ENCODE assay signal across 33 cellular contexts in the genomic region with DNA sequence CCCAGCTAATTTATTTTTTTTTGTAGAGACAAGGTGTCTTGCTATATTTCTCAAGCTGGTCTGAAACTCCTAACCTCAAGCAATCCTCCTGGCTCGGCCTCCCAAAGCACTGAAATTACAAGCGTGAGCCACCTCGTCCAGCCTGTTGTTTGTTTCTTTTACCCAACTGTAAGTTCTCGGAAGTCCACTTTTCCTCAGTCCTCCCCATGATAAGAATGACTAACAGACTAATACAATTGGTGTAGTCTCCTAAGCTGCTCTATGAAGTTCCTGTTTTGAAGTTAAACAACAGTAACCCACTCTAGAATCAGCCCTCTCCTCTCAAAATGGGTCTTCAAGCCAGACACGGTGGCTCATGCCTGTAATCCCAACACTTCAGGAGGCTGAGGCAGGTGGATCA. TPM values are rescaled to one million over a fixed set of nuclear protein-coding genes. Genes with fewer than 3 reads are reported as not detected.
"Had no signal": no experiment of that assay in that cellular context is flagged by ENCODE, and none has a peak within 500 bp of the region (broad histone marks: within the 10 kb centered on the region; RNA-seq: fewer than 3 reads in every experiment).

No MANE protein-coding gene starts in this region.

- H3K27me3 ChIP-seq: breast epithelium, gastroesophageal sphincter, hepatocyte, right atrium auricular region, suprapubic skin, transverse colon had no signal

- H3K27ac ChIP-seq: breast epithelium, parathyroid adenoma, psoas muscle, right atrium auricular region, suprapubic skin, transverse colon had no signal

- H3K27me3 Mint-ChIP-seq: activated CD4-positive, alpha-beta memory T cell treated with anti-CD3 and anti-CD28 coated beads, Interleukin-2, amount 10 ng/mL, durations not matched to agents 7 days and 5 days; activated CD4-positive, alpha-beta T cell treated with anti-CD3 and anti-CD28 coated beads, Interleukin-2, amount 10 ng/mL, durations not matched to agents 7 days and 5 days; activated CD8-positive, alpha-beta memory T cell treated with anti-CD3 and anti-CD28 coated beads, Interleukin-2, amount 10 ng/mL, durations not matched to agents 7 days and 5 days; memory B cell; naive thymus-derived CD4-positive, alpha-beta T cell had no signal

- H3K4me1 ChIP-seq: breast epithelium, parathyroid adenoma had no signal

- H3K4me3 ChIP-seq: breast epithelium, gastroesophageal sphincter, hepatocyte, psoas muscle, right atrium auricular region, suprapubic skin, transverse colon had no signal

- H3K9me3 ChIP-seq: breast epithelium, gastroesophageal sphincter, psoas muscle, right atrium auricular region, suprapubic skin, transverse colon had no signal

- H3K4me3 Mint-ChIP-seq: activated CD4-positive, alpha-beta memory T cell treated with anti-CD3 and anti-CD28 coated beads, Interleukin-2, amount 10 ng/mL, durations not matched to agents 7 days and 5 days; activated CD4-positive, alpha-beta T cell treated with anti-CD3 and anti-CD28 coated beads, Interleukin-2, amount 10 ng/mL, durations not matched to agents 7 days and 5 days; activated CD8-positive, alpha-beta memory T cell treated with anti-CD3 and anti-CD28 coated beads, Interleukin-2, amount 10 ng/mL, durations not matched to agents 7 days and 5 days; activated naive CD4-positive, alpha-beta T cell treated with anti-CD3 and anti-CD28 coated beads for 36 hours; memory B cell; naive thymus-derived CD4-positive, alpha-beta T cell; neural crest cell; WTC11 had no signal

- DNase-seq: activated CD4-positive, alpha-beta memory T cell treated with anti-CD3 and anti-CD28 coated beads, Interleukin-2, amount 10 ng/mL, durations not matched to agents 7 days and 5 days; activated CD4-positive, alpha-beta T cell treated with anti-CD3 and anti-CD28 coated beads for 1 hour; activated CD4-positive, alpha-beta T cell treated with anti-CD3 and anti-CD28 coated beads, Interleukin-2, amount 10 ng/mL, durations not matched to agents 7 days and 5 days; activated CD8-positive, alpha-beta memory T cell treated with anti-CD3 and anti-CD28 coated beads, Interleukin-2, amount 10 ng/mL, durations not matched to agents 7 days and 5 days; activated effector memory CD4-positive, alpha-beta T cell treated with anti-CD3 and anti-CD28 coated beads, Interleukin-2, amount 50 U/mL, for 16 hours; activated naive CD4-positive, alpha-beta T cell treated with anti-CD3 and anti-CD28 coated beads for 36 hours; central memory CD4-positive, alpha-beta T cell; effector memory CD4-positive, alpha-beta T cell; left cardiac atrium; midbrain; naive thymus-derived CD4-positive, alpha-beta T cell; occipital lobe; psoas muscle; stimulated activated CD4-positive, alpha-beta T cell treated with anti-CD3 and anti-CD28 coated beads, Interleukin-15, amount 100 ng/mL, for 24 hours; stimulated activated CD4-positive, alpha-beta T cell treated with anti-CD3 and anti-CD28 coated beads, Interleukin-2, amount 100 ng/mL, for 24 hours; stimulated activated naive CD4-positive, alpha-beta T cell; T-helper 1 cell; transverse colon had no signal

- H3K79me2 ChIP-seq: hepatocyte, parathyroid adenoma had no signal

- ATAC-seq: activated CD8-positive, alpha-beta memory T cell treated with anti-CD3 and anti-CD28 coated beads, Interleukin-2, amount 10 ng/mL, durations not matched to agents 7 days and 5 days; gastroesophageal sphincter; left cardiac atrium; naive thymus-derived CD4-positive, alpha-beta T cell; WTC11 had no signal

- H3K27ac Mint-ChIP-seq: activated CD4-positive, alpha-beta memory T cell treated with anti-CD3 and anti-CD28 coated beads, Interleukin-2, amount 10 ng/mL, durations not matched to agents 7 days and 5 days; activated CD4-positive, alpha-beta T cell treated with anti-CD3 and anti-CD28 coated beads, Interleukin-2, amount 10 ng/mL, durations not matched to agents 7 days and 5 days; activated CD8-positive, alpha-beta memory T cell treated with anti-CD3 and anti-CD28 coated beads, Interleukin-2, amount 10 ng/mL, durations not matched to agents 7 days and 5 days; activated naive CD4-positive, alpha-beta T cell treated with anti-CD3 and anti-CD28 coated beads for 36 hours; memory B cell; WTC11 had no signal

- H3K9ac ChIP-seq: parathyroid adenoma had no signal

- H3K9me3 Mint-ChIP-seq: activated CD4-positive, alpha-beta memory T cell treated with anti-CD3 and anti-CD28 coated beads, Interleukin-2, amount 10 ng/mL, durations not matched to agents 7 days and 5 days; activated CD4-positive, alpha-beta T cell treated with anti-CD3 and anti-CD28 coated beads, Interleukin-2, amount 10 ng/mL, durations not matched to agents 7 days and 5 days; activated naive CD4-positive, alpha-beta T cell treated with anti-CD3 and anti-CD28 coated beads for 36 hours; memory B cell; naive thymus-derived CD4-positive, alpha-beta T cell; neural crest cell; WTC11 had no signal

- H3K4me2 ChIP-seq: hepatocyte had no signal

- H2AFZ ChIP-seq: hepatocyte, parathyroid adenoma had no signal

RNA-seq across cellular contexts. Expression of a gene that starts 36.5 kb away (rescaled TPM):
- total RNA-seq: activated CD4-positive, alpha-beta memory T cell treated with anti-CD3 and anti-CD28 coated beads, Interleukin-2, amount 10 ng/mL, durations not matched to agents 7 days and 5 days; activated CD4-positive, alpha-beta T cell treated with anti-CD3 and anti-CD28 coated beads, Interleukin-2, amount 10 ng/mL, durations not matched to agents 7 days and 5 days; activated CD8-positive, alpha-beta memory T cell treated with anti-CD3 and anti-CD28 coated beads, Interleukin-2, amount 10 ng/mL, durations not matched to agents 7 days and 5 days; activated naive CD4-positive, alpha-beta T cell treated with anti-CD3 and anti-CD28 coated beads for 36 hours; breast epithelium; dermis microvascular lymphatic vessel endothelial cell; fibroblast of lung; fibroblast of villous mesenchyme; gastroesophageal sphincter; hepatocyte; left cardiac atrium; liver; naive thymus-derived CD4-positive, alpha-beta T cell; neural crest cell; occipital lobe; psoas muscle; right atrium auricular region; suprapubic skin; transverse colon; WTC11 had no signal
- polyA plus RNA-seq: esophagus; fibroblast of lung; hepatocyte; keratinocyte; liver; naive thymus-derived CD4-positive, alpha-beta T cell; psoas muscle had no signal
